ENCODE assay signal across 1 cellular context in genomic region chr4:83618431-83618830, GRCh38.
A peak's percentile ranks its signal among the peaks of the same experiment; 100 is the strongest.
TF ChIP-seq lines count a peak whose summit lies in the region.

No MANE protein-coding gene starts in this region.

TF ChIP-seq in K562, 482 proteins besides CTCF, POLR2A, EP300 and RAD21 (continued from another document):
- TF ChIP-seq ARID3A (IDR thresholded peaks at IDR 0.05; ENCODE audit: borderline replicate concordance, low read depth, low read length) (no peak), ZNF436 (CRISPR knock-in tag; IDR thresholded peaks at IDR 0.05) (no peak), GATAD2A (IDR thresholded peaks at IDR 0.05) (no peak), STAG1 (CRISPR knock-in tag; IDR thresholded peaks at IDR 0.05; ENCODE audit: borderline replicate concordance) (no peak), PRPF4 (IDR thresholded peaks at IDR 0.05; ENCODE audit: insufficient read depth, low read depth, low read length, poor library complexity, severe bottlenecking) (no peak), TCF7 (IDR thresholded peaks at IDR 0.05; ENCODE audit: borderline replicate concordance) (no peak), MAFG (tag; conservative IDR thresholded peaks at IDR 0.05) (peak; percentile 49; the same call in 1 of the 2 replicates), ZNF23 (CRISPR knock-in tag; IDR thresholded peaks at IDR 0.05) (no peak), ELF1 (tag; IDR thresholded peaks at IDR 0.05) (no peak), MCM3 (IDR thresholded peaks at IDR 0.05) (no peak), WHSC1 (IDR thresholded peaks at IDR 0.05; ENCODE audit: low read length) (no peak), TRIM24 (IDR thresholded peaks at IDR 0.05) (no peak), PHB2 (IDR thresholded peaks at IDR 0.05; ENCODE audit: low read depth) (no peak), TEAD4 (IDR thresholded peaks at IDR 0.05; ENCODE audit: low read length) (peak; percentile 18; the same call in 1 of the 2 replicates), TEAD4 (CRISPR knock-in tag; IDR thresholded peaks at IDR 0.05; ENCODE audit: borderline replicate concordance) (no peak), ZNF79 (CRISPR knock-in tag; IDR thresholded peaks at IDR 0.05; ENCODE audit: low read depth) (no peak), SRSF7 (optimal IDR thresholded peaks at IDR 0.05; ENCODE audit: low read depth, low read length) (no peak), C11orf30 (IDR thresholded peaks at IDR 0.05; ENCODE audit: low read depth) (peak; percentile 55), NFE2 (IDR thresholded peaks at IDR 0.05; ENCODE audit: low read depth) (peak; percentile 81), MEIS2 (IDR thresholded peaks at IDR 0.05; ENCODE audit: partially characterized antibody) (no peak), BRD9 (IDR thresholded peaks at IDR 0.05; ENCODE audit: low read depth, partially characterized antibody) (no peak), ZNF316 (IDR thresholded peaks at IDR 0.05) (peak; percentile 63), CBFA2T2 (conservative IDR thresholded peaks at IDR 0.05) (0 out of 2 replicates have a peak, but pooled peaks have one; percentile 22), NCOR1 (IDR thresholded peaks at IDR 0.05) (no peak), RAD51 (IDR thresholded peaks at IDR 0.05; ENCODE audit: borderline replicate concordance, low read depth) (peak; percentile 64; the same call in 1 of the 2 replicates), XRCC3 (IDR thresholded peaks at IDR 0.05) (no peak), ELF4 (CRISPR knock-in tag; IDR thresholded peaks at IDR 0.05) (no peak), RFX7 (CRISPR knock-in tag; IDR thresholded peaks at IDR 0.05) (no peak), SMARCC2 (IDR thresholded peaks at IDR 0.05; ENCODE audit: low read depth) (no peak), PCBP1 (IDR thresholded peaks at IDR 0.05; ENCODE audit: low read depth, low read length, poor library complexity, severe bottlenecking) (no peak), ZNF586 (CRISPR knock-in tag; conservative IDR thresholded peaks at IDR 0.05) (no peak), POLR3A (IDR thresholded peaks at IDR 0.05; ENCODE audit: borderline replicate concordance, extremely low read depth, insufficient read depth, insufficient read length) (no peak), FOXA3 (CRISPR knock-in tag; conservative IDR thresholded peaks at IDR 0.05 in 1 of 2, IDR thresholded peaks at IDR 0.05 in 1 of 2) (no peak), HIVEP1 (CRISPR knock-in tag; IDR thresholded peaks at IDR 0.05) (no peak)
- TF ChIP-seq, protein P1, sequence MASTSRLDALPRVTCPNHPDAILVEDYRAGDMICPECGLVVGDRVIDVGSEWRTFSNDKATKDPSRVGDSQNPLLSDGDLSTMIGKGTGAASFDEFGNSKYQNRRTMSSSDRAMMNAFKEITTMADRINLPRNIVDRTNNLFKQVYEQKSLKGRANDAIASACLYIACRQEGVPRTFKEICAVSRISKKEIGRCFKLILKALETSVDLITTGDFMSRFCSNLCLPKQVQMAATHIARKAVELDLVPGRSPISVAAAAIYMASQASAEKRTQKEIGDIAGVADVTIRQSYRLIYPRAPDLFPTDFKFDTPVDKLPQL (IDR thresholded peaks at IDR 0.05; ENCODE audit: extremely low read depth, insufficient read length): no peak
- TF ChIP-seq, protein P2, sequence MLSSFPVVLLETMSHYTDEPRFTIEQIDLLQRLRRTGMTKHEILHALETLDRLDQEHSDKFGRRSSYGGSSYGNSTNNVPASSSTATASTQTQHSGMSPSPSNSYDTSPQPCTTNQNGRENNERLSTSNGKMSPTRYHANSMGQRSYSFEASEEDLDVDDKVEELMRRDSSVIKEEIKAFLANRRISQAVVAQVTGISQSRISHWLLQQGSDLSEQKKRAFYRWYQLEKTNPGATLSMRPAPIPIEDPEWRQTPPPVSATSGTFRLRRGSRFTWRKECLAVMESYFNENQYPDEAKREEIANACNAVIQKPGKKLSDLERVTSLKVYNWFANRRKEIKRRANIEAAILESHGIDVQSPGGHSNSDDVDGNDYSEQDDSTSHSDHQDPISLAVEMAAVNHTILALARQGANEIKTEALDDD (IDR thresholded peaks at IDR 0.05): no peak
- TF ChIP-seq, protein P3, sequence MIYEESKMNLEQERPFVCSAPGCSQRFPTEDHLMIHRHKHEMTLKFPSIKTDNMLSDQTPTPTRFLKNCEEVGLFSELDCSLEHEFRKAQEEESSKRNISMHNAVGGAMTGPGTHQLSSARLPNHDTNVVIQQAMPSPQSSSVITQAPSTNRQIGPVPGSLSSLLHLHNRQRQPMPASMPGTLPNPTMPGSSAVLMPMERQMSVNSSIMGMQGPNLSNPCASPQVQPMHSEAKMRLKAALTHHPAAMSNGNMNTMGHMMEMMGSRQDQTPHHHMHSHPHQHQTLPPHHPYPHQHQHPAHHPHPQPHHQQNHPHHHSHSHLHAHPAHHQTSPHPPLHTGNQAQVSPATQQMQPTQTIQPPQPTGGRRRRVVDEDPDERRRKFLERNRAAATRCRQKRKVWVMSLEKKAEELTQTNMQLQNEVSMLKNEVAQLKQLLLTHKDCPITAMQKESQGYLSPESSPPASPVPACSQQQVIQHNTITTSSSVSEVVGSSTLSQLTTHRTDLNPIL (CRISPR knock-in tag; IDR thresholded peaks at IDR 0.05): no peak
- TF ChIP-seq, protein P4, sequence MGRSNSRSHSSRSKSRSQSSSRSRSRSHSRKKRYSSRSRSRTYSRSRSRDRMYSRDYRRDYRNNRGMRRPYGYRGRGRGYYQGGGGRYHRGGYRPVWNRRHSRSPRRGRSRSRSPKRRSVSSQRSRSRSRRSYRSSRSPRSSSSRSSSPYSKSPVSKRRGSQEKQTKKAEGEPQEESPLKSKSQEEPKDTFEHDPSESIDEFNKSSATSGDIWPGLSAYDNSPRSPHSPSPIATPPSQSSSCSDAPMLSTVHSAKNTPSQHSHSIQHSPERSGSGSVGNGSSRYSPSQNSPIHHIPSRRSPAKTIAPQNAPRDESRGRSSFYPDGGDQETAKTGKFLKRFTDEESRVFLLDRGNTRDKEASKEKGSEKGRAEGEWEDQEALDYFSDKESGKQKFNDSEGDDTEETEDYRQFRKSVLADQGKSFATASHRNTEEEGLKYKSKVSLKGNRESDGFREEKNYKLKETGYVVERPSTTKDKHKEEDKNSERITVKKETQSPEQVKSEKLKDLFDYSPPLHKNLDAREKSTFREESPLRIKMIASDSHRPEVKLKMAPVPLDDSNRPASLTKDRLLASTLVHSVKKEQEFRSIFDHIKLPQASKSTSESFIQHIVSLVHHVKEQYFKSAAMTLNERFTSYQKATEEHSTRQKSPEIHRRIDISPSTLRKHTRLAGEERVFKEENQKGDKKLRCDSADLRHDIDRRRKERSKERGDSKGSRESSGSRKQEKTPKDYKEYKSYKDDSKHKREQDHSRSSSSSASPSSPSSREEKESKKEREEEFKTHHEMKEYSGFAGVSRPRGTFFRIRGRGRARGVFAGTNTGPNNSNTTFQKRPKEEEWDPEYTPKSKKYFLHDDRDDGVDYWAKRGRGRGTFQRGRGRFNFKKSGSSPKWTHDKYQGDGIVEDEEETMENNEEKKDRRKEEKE (IDR thresholded peaks at IDR 0.05; ENCODE audit: borderline replicate concordance in 1 of 2, control insufficient read depth in 1 of 2, low read depth in 2 of 2, low read length in 1 of 2): no peak
- TF ChIP-seq, protein P5, sequence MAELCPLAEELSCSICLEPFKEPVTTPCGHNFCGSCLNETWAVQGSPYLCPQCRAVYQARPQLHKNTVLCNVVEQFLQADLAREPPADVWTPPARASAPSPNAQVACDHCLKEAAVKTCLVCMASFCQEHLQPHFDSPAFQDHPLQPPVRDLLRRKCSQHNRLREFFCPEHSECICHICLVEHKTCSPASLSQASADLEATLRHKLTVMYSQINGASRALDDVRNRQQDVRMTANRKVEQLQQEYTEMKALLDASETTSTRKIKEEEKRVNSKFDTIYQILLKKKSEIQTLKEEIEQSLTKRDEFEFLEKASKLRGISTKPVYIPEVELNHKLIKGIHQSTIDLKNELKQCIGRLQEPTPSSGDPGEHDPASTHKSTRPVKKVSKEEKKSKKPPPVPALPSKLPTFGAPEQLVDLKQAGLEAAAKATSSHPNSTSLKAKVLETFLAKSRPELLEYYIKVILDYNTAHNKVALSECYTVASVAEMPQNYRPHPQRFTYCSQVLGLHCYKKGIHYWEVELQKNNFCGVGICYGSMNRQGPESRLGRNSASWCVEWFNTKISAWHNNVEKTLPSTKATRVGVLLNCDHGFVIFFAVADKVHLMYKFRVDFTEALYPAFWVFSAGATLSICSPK (IDR thresholded peaks at IDR 0.05; ENCODE audit: borderline replicate concordance): no peak
- TF ChIP-seq, protein P6, sequence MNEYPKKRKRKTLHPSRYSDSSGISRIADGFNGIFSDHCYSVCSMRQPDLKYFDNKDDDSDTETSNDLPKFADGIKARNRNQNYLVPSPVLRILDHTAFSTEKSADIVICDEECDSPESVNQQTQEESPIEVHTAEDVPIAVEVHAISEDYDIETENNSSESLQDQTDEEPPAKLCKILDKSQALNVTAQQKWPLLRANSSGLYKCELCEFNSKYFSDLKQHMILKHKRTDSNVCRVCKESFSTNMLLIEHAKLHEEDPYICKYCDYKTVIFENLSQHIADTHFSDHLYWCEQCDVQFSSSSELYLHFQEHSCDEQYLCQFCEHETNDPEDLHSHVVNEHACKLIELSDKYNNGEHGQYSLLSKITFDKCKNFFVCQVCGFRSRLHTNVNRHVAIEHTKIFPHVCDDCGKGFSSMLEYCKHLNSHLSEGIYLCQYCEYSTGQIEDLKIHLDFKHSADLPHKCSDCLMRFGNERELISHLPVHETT (CRISPR knock-in tag; conservative IDR thresholded peaks at IDR 0.05 in 1 of 2, IDR thresholded peaks at IDR 0.05 in 1 of 2): no peak
